Comparison of ENCODE assay signal across 13 cellular contexts in genomic region chr3:104943931-104944330, GRCh38.
DNase-seq lines count a peak whose midpoint lies in the region; ATAC-seq and TF ChIP-seq lines count a peak whose summit lies in the region.
"Had no signal": no experiment of that assay in that cellular context is flagged by ENCODE, and none has a peak within 500 bp of the region (broad histone marks: within the 10 kb centered on the region; RNA-seq: fewer than 3 reads in every experiment).

No MANE protein-coding gene starts in this region.

- H3K9me3 ChIP-seq in HCT116 (ENCODE audit: control insufficient read depth in 1 of 2, insufficient read depth in 1 of 2, low read depth in 1 of 2, low read length in 2 of 2): no peaks in the 10 kb centered on the region

- intact Hi-C loops in HCT116 (cut with micrococcal nuclease) (no loop called here), Right ventricle myocardium superior (cut with DNase I) (no loop called here)

- no peak for TF ChIP-seq CTCF in HCT116 (IDR thresholded peaks at IDR 0.05 in 2 of 3, conservative IDR thresholded peaks at IDR 0.05 in 1 of 3; ENCODE audit: borderline replicate concordance in 1 of 3, insufficient read depth in 1 of 3, low read depth in 2 of 3, low read length in 2 of 3)
- TF ChIP-seq CTCF in fibroblast of mammary gland (conservative IDR thresholded peaks at IDR 0.05; ENCODE audit: control insufficient read depth, insufficient read depth, low read depth, low read length): no peak
- no peak for TF ChIP-seq CTCF in omental fat pad (IDR thresholded peaks at IDR 0.05)

- H3K27me3 ChIP-seq in HCT116 (ENCODE audit: insufficient read depth, low read length): no peaks in the 10 kb centered on the region
- H3K27me3 ChIP-seq: BLaER1 treated with 17β-estradiol and CSF1 and Interleukin-3, amounts not matched to agents 10 nM and 100 nM had no signal

- RAD21 ChIA-PET in HCT116 (lab: Charles Lee; ENCODE audit: low non-redundant PET in 1 of 2, low total read pairs in 2 of 2, uncharacterized antibody in 2 of 2, unreplicated experiment in 2 of 2): no interaction called here

- TF ChIP-seq POLR2A in HCT116 (IDR thresholded peaks at IDR 0.05; ENCODE audit: borderline replicate concordance, extremely low read depth, insufficient read depth, insufficient read length): no peak

- no peak for TF ChIP-seq RAD21 in HCT116 (IDR thresholded peaks at IDR 0.05; ENCODE audit: low read depth)

- H3K27ac ChIP-seq in HCT116 (ENCODE audit: low read depth, low read length): no peak overlapping the region
- H3K27ac ChIP-seq: BLaER1 treated with 17β-estradiol and CSF1 and Interleukin-3, amounts not matched to agents 10 nM and 100 nM had no signal

- H3K4me1 ChIP-seq in HCT116 (ENCODE audit: control insufficient read depth in 1 of 2, insufficient read depth in 2 of 2, low read length in 2 of 2): no peaks in the 10 kb centered on the region
- H3K4me1 ChIP-seq: BLaER1 treated with 17β-estradiol and CSF1 and Interleukin-3, amounts not matched to agents 10 nM and 100 nM had no signal

- BruUV-seq in HCT116 (replicated peaks; lab: Mats Ljungman, UMichigan): no TSS peak

- peak overlapping the region; percentile 33 for H2AFZ ChIP-seq in HCT116 (ENCODE audit: low read depth, low read length, poor library complexity, severe bottlenecking)

- CTCF ChIA-PET in HCT116 (lab: Charles Lee): no interaction called here

- ATAC-seq in HCT116 (no peak), omental fat pad (ENCODE audit: low FRiP score) (no peak), Right ventricle myocardium superior (ENCODE audit: poor library complexity) (no peak)
- ATAC-seq: CD8-positive, alpha-beta T cell; GM23338 had no signal

- H3K9ac ChIP-seq in HCT116 (ENCODE audit: low read length): no peak overlapping the region
- H3K9ac ChIP-seq: BLaER1 treated with 17β-estradiol and CSF1 and Interleukin-3, amounts not matched to agents 10 nM and 100 nM had no signal

- H4K20me1 ChIP-seq in HCT116 (ENCODE audit: insufficient read depth): no peaks in the 10 kb centered on the region
- H4K20me1 ChIP-seq: BLaER1 treated with 17β-estradiol and CSF1 and Interleukin-3, amounts not matched to agents 10 nM and 100 nM had no signal

- H3K36me3 ChIP-seq in HCT116 (ENCODE audit: control insufficient read depth in 1 of 2, insufficient read depth in 2 of 2, low read length in 2 of 2): no peaks in the 10 kb centered on the region
- H3K36me3 ChIP-seq: BLaER1 treated with 17β-estradiol and CSF1 and Interleukin-3, amounts not matched to agents 10 nM and 100 nM had no signal

- POLR2A ChIA-PET in HCT116 (lab: Charles Lee): no interaction called here

- no peaks in the 10 kb centered on the region for H3K79me2 ChIP-seq in HCT116 (ENCODE audit: insufficient read depth, low read length)

- peak; percentile 34 for DNase-seq in ELR (ENCODE audit: low read depth)
- no peak for DNase-seq in HCT116 (ENCODE audit: low read depth, low spot score)
- peak; percentile 2 for DNase-seq in RKO (ENCODE audit: low spot score)
- peak; percentile 43 for DNase-seq in fibroblast of mammary gland (ENCODE audit: low read depth)
- DNase-seq in omental fat pad (ENCODE audit: low spot score): no peak
- no peak for DNase-seq in NCI-H1436 (lab: John Stamatoyannopoulos, UW)
- DNase-seq in Right ventricle myocardium superior: no peak
- DNase-seq: Calu3; CD8-positive, alpha-beta T cell; DMS79 treated with DMSO at 0.1 percent for 48 hours; KBM-7 had no signal

- H3K4me2 ChIP-seq in HCT116 (ENCODE audit: low read length): no peak overlapping the region
- H3K4me2 ChIP-seq: BLaER1 treated with 17β-estradiol and CSF1 and Interleukin-3, amounts not matched to agents 10 nM and 100 nM; GM23338 had no signal

- no peaks in the 10 kb centered on the region for H3K9me2 ChIP-seq in HCT116 (ENCODE audit: insufficient read depth)

- H3K4me3 ChIP-seq in HCT116 (replicated peaks in 1 of 2; ENCODE audit: low read depth in 1 of 2, low read length in 2 of 2) (no peak overlapping the region), fibroblast of mammary gland (ENCODE audit: control insufficient read depth, low read depth, low read length) (no peak overlapping the region)
- H3K4me3 ChIP-seq: BLaER1 treated with 17β-estradiol and CSF1 and Interleukin-3, amounts not matched to agents 10 nM and 100 nM; GM23338 had no signal

TF ChIP-seq in HCT116, 20 proteins besides CTCF, POLR2A, EP300 and RAD21:
- TF ChIP-seq ATF3 (IDR thresholded peaks at IDR 0.05) (no peak), SIN3A (IDR thresholded peaks at IDR 0.05; ENCODE audit: low read depth) (no peak), SRF (IDR thresholded peaks at IDR 0.05; ENCODE audit: low read depth) (no peak), JUND (IDR thresholded peaks at IDR 0.05) (no peak), TCF7L2 (IDR thresholded peaks at IDR 0.05; ENCODE audit: borderline replicate concordance, extremely low read depth, insufficient read depth, insufficient read length) (no peak), EGR1 (IDR thresholded peaks at IDR 0.05; ENCODE audit: low read depth) (no peak), YY1 (IDR thresholded peaks at IDR 0.05; ENCODE audit: extremely low read depth, insufficient replicate concordance, low read depth, low read length) (no peak), CBX3 (IDR thresholded peaks at IDR 0.05; ENCODE audit: low read depth) (no peak), ZFX (IDR thresholded peaks at IDR 0.05) (no peak), FOSL1 (IDR thresholded peaks at IDR 0.05; ENCODE audit: low read depth) (no peak), ZBTB33 (IDR thresholded peaks at IDR 0.05; ENCODE audit: extremely low read depth, insufficient replicate concordance, low read length) (no peak), POLR2AphosphoS5 (IDR thresholded peaks at IDR 0.05; ENCODE audit: low read depth, low read length) (no peak)
TF ChIP-seq in HCT116: peak in this region for 0.

Comparison
In these comparisons a context has a peak if more than half of its experiments do, and no peak if none do; other contexts are left out.
1. DNase-seq: peak in ELR (single experiment), RKO (single experiment) and fibroblast of mammary gland (single experiment); none in HCT116 (single experiment), omental fat pad (single experiment), NCI-H1436 (single experiment) and Right ventricle myocardium superior (single experiment).